Comparison of ENCODE assay signal across 1 cellular context in genomic region chr16:85929259-85929704, GRCh38.
TF ChIP-seq lines count a peak whose summit lies in the region.

No MANE protein-coding gene starts in this region.

TF ChIP-seq in HCT116, 20 proteins besides CTCF, POLR2A, EP300 and RAD21 (continued from another document):
- TF ChIP-seq REST (IDR thresholded peaks at IDR 0.05; ENCODE audit: low read depth): no peak
- no peak for TF ChIP-seq ZBTB33 (IDR thresholded peaks at IDR 0.05; ENCODE audit: extremely low read depth, insufficient replicate concordance, low read length)
- TF ChIP-seq EZH2 (IDR thresholded peaks at IDR 0.05): no peak
